ENCODE assay signal across 16 cellular contexts in the genomic region with DNA sequence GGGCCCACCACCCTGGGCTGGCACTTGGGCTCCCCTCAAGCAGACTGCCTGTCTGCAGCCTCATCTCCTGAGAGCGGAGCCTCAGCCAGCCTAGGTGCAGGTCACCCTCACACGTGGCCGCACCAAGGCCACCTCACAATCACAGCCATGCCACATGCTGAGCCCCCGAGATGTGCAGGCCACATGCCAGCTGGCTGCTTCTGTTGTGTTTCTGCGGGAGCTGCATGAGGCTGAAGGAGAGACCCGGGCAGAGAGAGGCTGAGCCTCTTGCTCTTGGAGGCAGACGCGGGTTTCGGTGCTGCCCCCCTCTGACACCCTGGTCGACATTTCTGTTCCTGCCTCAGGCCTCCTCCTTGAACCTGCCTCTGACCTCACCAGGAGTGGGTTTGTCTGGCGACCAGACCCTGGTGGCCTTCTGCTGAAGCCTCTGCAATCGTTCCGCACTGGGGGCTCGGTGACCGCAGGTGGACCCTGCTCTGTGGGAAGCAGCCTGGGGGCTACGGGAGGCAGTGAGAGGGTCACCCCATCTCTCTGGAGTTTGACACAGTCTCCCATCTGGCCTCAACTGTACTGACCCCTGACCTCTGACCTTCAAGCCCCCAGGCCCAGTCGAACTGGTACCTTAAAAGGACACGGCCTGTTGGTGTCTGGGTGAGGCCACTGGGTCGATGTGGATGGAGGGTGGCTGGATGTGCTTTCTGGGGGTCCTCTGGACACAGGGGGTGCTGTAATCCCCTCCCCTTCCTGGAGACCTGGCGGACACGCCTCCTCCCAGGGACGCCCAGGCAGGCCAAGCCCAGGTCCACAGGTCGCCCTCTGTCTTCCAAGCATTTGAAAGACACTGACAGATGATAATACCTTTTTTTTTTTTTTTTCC.
"Had no signal": no experiment of that assay in that cellular context is flagged by ENCODE, and none has a peak within 500 bp of the region (broad histone marks: within the 10 kb centered on the region; RNA-seq: fewer than 3 reads in every experiment).

No MANE protein-coding gene starts in this region.

- H3K27ac ChIP-seq: colonic mucosa, heart left ventricle, left ventricle myocardium inferior, neural progenitor cell, parathyroid adenoma, stomach had no signal

- H2AFZ ChIP-seq: neural progenitor cell, parathyroid adenoma had no signal

- H3K9ac ChIP-seq: neural progenitor cell, parathyroid adenoma had no signal

- H3K36me3 ChIP-seq: colonic mucosa, heart left ventricle, left ventricle myocardium inferior, neural progenitor cell, stomach had no signal

- H3K4me1 ChIP-seq: colonic mucosa, parathyroid adenoma had no signal

- DNase-seq: activated CD4-positive, alpha-beta T cell treated with anti-CD3 and anti-CD28 coated beads, Interleukin-2, amount 50 U/mL, for 4 hours; activated gamma-delta T cell treated with Interleukin-2 at 50 U/mL for 16 hours; activated T-cell treated with anti-CD3 and anti-CD28 coated beads, Interleukin-2, amount 50 U/mL, for 24 hours; colonic mucosa; effector CD4-positive, alpha-beta T cell; islet precursor cell; left ventricle myocardium inferior; stomach had no signal

- H3K27me3 ChIP-seq: colonic mucosa, neural progenitor cell had no signal

- H3K4me2 ChIP-seq: neural progenitor cell had no signal

- H3K4me3 ChIP-seq: colonic mucosa, heart left ventricle, left ventricle myocardium inferior, neural progenitor cell, skin epidermis, stomach had no signal

- H3K79me2 ChIP-seq: parathyroid adenoma had no signal

- ATAC-seq: activated CD4-positive, CD25-positive, alpha-beta regulatory T cell treated with anti-CD3 and anti-CD28 coated beads, Interleukin-2, amount 50 U/mL, for 24 hours; heart left ventricle had no signal

- FAIRE-seq: bronchial epithelial cell, frontal cortex, urothelium cell line had no signal

- H3K9me3 ChIP-seq: colonic mucosa, heart left ventricle, left ventricle myocardium inferior, stomach had no signal
